29 cellular contexts compared by ENCODE assay signal in the genomic region with DNA sequence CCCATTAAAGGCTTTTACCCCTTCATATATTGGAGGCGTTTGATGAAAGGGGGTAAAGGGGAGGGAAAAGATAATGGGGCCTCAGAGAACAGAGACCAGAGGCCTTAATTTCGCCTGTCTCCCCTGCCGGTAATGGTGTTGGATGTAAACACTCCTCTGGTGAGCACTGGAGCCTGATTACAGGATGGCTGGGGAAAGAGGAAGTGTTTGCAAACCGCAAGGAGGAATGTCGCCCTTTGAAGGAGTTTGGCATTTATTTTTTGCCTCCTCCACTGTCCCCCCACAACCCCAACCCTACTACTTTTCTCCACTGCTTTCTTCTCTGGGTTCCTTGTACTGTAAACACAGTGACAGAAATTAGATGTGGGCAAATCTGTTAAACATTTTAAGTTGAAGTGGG.
DNase-seq lines count a peak whose midpoint lies in the region; ATAC-seq, FAIRE-seq and TF ChIP-seq lines count a peak whose summit lies in the region.
"Had no signal": no experiment of that assay in that cellular context is flagged by ENCODE, and none has a peak within 500 bp of the region (broad histone marks: within the 10 kb centered on the region; RNA-seq: fewer than 3 reads in every experiment).

No MANE protein-coding gene starts in this region.

- no peaks in the 10 kb centered on the region for H3K4me1 ChIP-seq in K562 (replicated peaks in 1 of 2; ENCODE audit: control insufficient read depth in 2 of 2, insufficient read depth in 2 of 2, low read length in 2 of 2)
- H3K4me1 ChIP-seq in mesendoderm (ENCODE audit: control insufficient read depth, low read depth, low read length): peaks cover 9% of the 10 kb centered on the region
- no peaks in the 10 kb centered on the region for H3K4me1 ChIP-seq in naive thymus-derived CD4-positive, alpha-beta T cell (ENCODE audit: control insufficient read depth in 2 of 2, insufficient read depth in 2 of 2, low read length in 2 of 2)
- H3K4me1 ChIP-seq: A549, esophagus muscularis mucosa, gastrocnemius medialis, Peyer's patch, stomach had no signal

- no peaks in the 10 kb centered on the region for H3K9me3 ChIP-seq in K562 (replicated peaks; ENCODE audit: control insufficient read depth, insufficient read depth, low read depth, low read length)
- H3K9me3 ChIP-seq in naive thymus-derived CD4-positive, alpha-beta T cell (ENCODE audit: control insufficient read depth in 2 of 3, low read length in 3 of 3): no peaks in the 10 kb centered on the region
- H3K9me3 ChIP-seq: A549, esophagus muscularis mucosa, gastrocnemius medialis, Peyer's patch, right lobe of liver, stomach had no signal

- H3K18ac ChIP-seq in mesendoderm (ENCODE audit: low read length): no peak overlapping the region

- CTCF ChIA-PET in K562 (lab: Yijun Ruan, JAX; ENCODE audit: low intra/inter-chr PET ratio): no interaction called here
- CTCF ChIA-PET in naive thymus-derived CD4-positive, alpha-beta T cell (lab: Charles Lee): no interaction called here

- WGBS in K562 (ENCODE audit: insufficient coverage, low coverage, missing lambda C conversion rate): 2% methylated on average over 5 of the region's 5 CpGs
- WGBS in mesendoderm (ENCODE audit: extremely low coverage, insufficient coverage, low lambda C conversion rate): no CpG with 5 or more reads among the region's 5 CpGs

- no TSS peak for BruUV-seq in K562 (replicated peaks; lab: Mats Ljungman, UMichigan)

- no peak overlapping the region for H2BK120ac ChIP-seq in mesendoderm (ENCODE audit: low read depth, low read length)

- no peaks in the 10 kb centered on the region; a peak in 1 of 5 replicates for H3K27me3 ChIP-seq in K562 (ENCODE audit: control insufficient read depth in 2 of 2, insufficient read depth in 2 of 2, low read length in 2 of 2)
- H3K27me3 ChIP-seq in mesendoderm (ENCODE audit: insufficient read depth, low read length, poor library complexity): no peaks in the 10 kb centered on the region
- H3K27me3 ChIP-seq in naive thymus-derived CD4-positive, alpha-beta T cell (ENCODE audit: control insufficient read depth in 2 of 2, insufficient read depth in 2 of 2, low read length in 2 of 2): no peaks in the 10 kb centered on the region
- H3K27me3 ChIP-seq: esophagus muscularis mucosa, gastrocnemius medialis, neural progenitor cell, Peyer's patch, right lobe of liver, stomach had no signal

- H3K79me1 ChIP-seq in mesendoderm (ENCODE audit: low read length): no peaks in the 10 kb centered on the region

- ATAC-seq in K562 (no peak), GM18520 (IDR thresholded peaks at IDR 0.05; ENCODE audit: unreplicated experiment) (no peak)
- no peak for ATAC-seq in naive thymus-derived CD4-positive, alpha-beta T cell
- ATAC-seq: A549; activated CD8-positive, alpha-beta T cell treated with anti-CD3 and anti-CD28 coated beads for 36 hours; gastrocnemius medialis; HCT116; left cardiac atrium; right lobe of liver had no signal

- POLR2A ChIA-PET in K562 (lab: Yijun Ruan, JAX): no interaction called here
- POLR2A ChIA-PET in naive thymus-derived CD4-positive, alpha-beta T cell (lab: Charles Lee): no interaction called here

- no peak overlapping the region for H4K8ac ChIP-seq in mesendoderm (ENCODE audit: low read depth, low read length)

- no peak for TF ChIP-seq RAD21 in K562 (CRISPR knock-in tag; conservative IDR thresholded peaks at IDR 0.05 in 1 of 2, IDR thresholded peaks at IDR 0.05 in 1 of 2)

- H3K36me3 ChIP-seq in K562 (ENCODE audit: control insufficient read depth, insufficient read depth, low read length): no peaks in the 10 kb centered on the region
- H3K36me3 ChIP-seq in mesendoderm (ENCODE audit: control insufficient read depth, insufficient read depth, low read length): no peaks in the 10 kb centered on the region
- no peaks in the 10 kb centered on the region for H3K36me3 ChIP-seq in naive thymus-derived CD4-positive, alpha-beta T cell (ENCODE audit: control insufficient read depth in 2 of 3, insufficient read depth in 3 of 3, low read length in 3 of 3)
- H3K36me3 ChIP-seq: esophagus muscularis mucosa, gastrocnemius medialis, neural progenitor cell, Peyer's patch, right lobe of liver, stomach had no signal

- no peaks in the 10 kb centered on the region for H3K4me1 Mint-ChIP-seq in naive thymus-derived CD4-positive, alpha-beta T cell
- H3K4me1 Mint-ChIP-seq: activated naive CD4-positive, alpha-beta T cell treated with anti-CD3 and anti-CD28 coated beads, Interleukin-2, amount 50 U/mL, for 24 hours; neural progenitor cell had no signal

- no peak overlapping the region for H3K23ac ChIP-seq in mesendoderm (ENCODE audit: low read length)

- in situ Hi-C loops in K562 (cut with MboI): no loop called here

- peak; percentile 26 for DNase-seq in ELR (ENCODE audit: low read depth)
- DNase-seq in NB4 (ENCODE audit: low read depth): peak; percentile 6
- no peak for DNase-seq in K562 (ENCODE audit: extremely low read depth in 1 of 4, low spot score in 3 of 4)
- peak; percentile 34 for DNase-seq in mesendoderm
- DNase-seq in naive thymus-derived CD4-positive, alpha-beta T cell: no peak
- no peak for DNase-seq in NCI-H524 treated with DMSO at 0.1 percent for 48 hours (lab: John Stamatoyannopoulos, UW)
- DNase-seq in occipital lobe (lab: John Stamatoyannopoulos, UW): no peak
- DNase-seq: activated CD8-positive, alpha-beta T cell treated with anti-CD3 and anti-CD28 coated beads for 36 hours; amniotic stem cell; CD4-positive, alpha-beta T cell; dorsolateral prefrontal cortex; gastrocnemius medialis; Kasumi-1; left cardiac atrium; NCI-H1092 treated with DMSO at 0.1 percent for 48 hours; NCI-H187; Peyer's patch; right lobe of liver; SHP77 treated with DMSO at 0.1 percent for 48 hours; stomach had no signal

- peaks cover 0 to 11% (median 4%) of the 10 kb centered on the region in 5 donors for H3K27me3 Mint-ChIP-seq in naive thymus-derived CD4-positive, alpha-beta T cell
- H3K27me3 Mint-ChIP-seq: activated CD8-positive, alpha-beta T cell treated with anti-CD3 and anti-CD28 coated beads for 36 hours; activated naive CD4-positive, alpha-beta T cell treated with anti-CD3 and anti-CD28 coated beads, Interleukin-2, amount 50 U/mL, for 24 hours; CD4-positive, alpha-beta T cell had no signal

- H3K4me2 ChIP-seq in K562 (ENCODE audit: insufficient read depth, low read length) (no peak overlapping the region), mesendoderm (ENCODE audit: low read length) (no peak overlapping the region)
- H3K4me2 ChIP-seq: A549, neural progenitor cell had no signal

- no peak overlapping the region for H3K9ac ChIP-seq in K562 (ENCODE audit: insufficient read depth in 1 of 2, low read depth in 2 of 2, low read length in 2 of 2)
- H3K9ac ChIP-seq in mesendoderm (ENCODE audit: low read length): peak overlapping the region; percentile 12
- H3K9ac ChIP-seq: neural progenitor cell had no signal

- peak overlapping the region; percentile 48 for H2BK5ac ChIP-seq in mesendoderm (ENCODE audit: low read length)

- H3K4me3 Mint-ChIP-seq in naive thymus-derived CD4-positive, alpha-beta T cell: no peak overlapping the region
- H3K4me3 Mint-ChIP-seq: activated CD8-positive, alpha-beta T cell treated with anti-CD3 and anti-CD28 coated beads for 36 hours; activated naive CD4-positive, alpha-beta T cell treated with anti-CD3 and anti-CD28 coated beads, Interleukin-2, amount 50 U/mL, for 24 hours; CD4-positive, alpha-beta T cell; neural progenitor cell; T-helper 2 cell treated with Interferon-gamma antibody and Interleukin-4, amounts not matched to agents 5 μg/mL and 100 μg/mL, for 36 hours had no signal

- H3K4ac ChIP-seq in mesendoderm (ENCODE audit: low read depth, low read length): no peak overlapping the region

- no peaks in the 10 kb centered on the region for H3K9me1 ChIP-seq in K562 (ENCODE audit: control insufficient read depth, insufficient read depth, low read length)

- no peak overlapping the region for H2AK5ac ChIP-seq in mesendoderm (ENCODE audit: low read length)

- no peak for TF ChIP-seq POLR2A in NB4 (IDR thresholded peaks at IDR 0.05; ENCODE audit: extremely low read depth, insufficient read length)
- TF ChIP-seq POLR2A in K562 (conservative IDR thresholded peaks at IDR 0.05): no peak

- H3K27ac ChIP-seq in K562 (ENCODE audit: extremely low read depth, low read depth, low read length) (no peak overlapping the region), mesendoderm (ENCODE audit: low read depth, low read length) (no peak overlapping the region)
- H3K27ac ChIP-seq in naive thymus-derived CD4-positive, alpha-beta T cell (ENCODE audit: low read depth, low read length): no peak overlapping the region
- H3K27ac ChIP-seq: A549, dorsolateral prefrontal cortex, esophagus muscularis mucosa, gastrocnemius medialis, neural progenitor cell, Peyer's patch, right lobe of liver, stomach had no signal

- no peak for FAIRE-seq in K562 (lab: Jason Lieb, UNC)
- FAIRE-seq: A549, endometrium, urothelium cell line had no signal

- no peaks in the 10 kb centered on the region for H4K20me1 ChIP-seq in K562 (replicated peaks; ENCODE audit: control insufficient read depth, insufficient read depth, low read length)

- no peak for TF ChIP-seq CTCF in NB4 (IDR thresholded peaks at IDR 0.05; ENCODE audit: low read depth, low read length)
- TF ChIP-seq CTCF in K562 (IDR thresholded peaks at IDR 0.05 in 2 of 3, conservative IDR thresholded peaks at IDR 0.05 in 1 of 3; ENCODE audit: insufficient read depth in 2 of 3, low read depth in 1 of 3, low read length in 3 of 3): no peak

- H3K9me3 Mint-ChIP-seq in naive thymus-derived CD4-positive, alpha-beta T cell: peaks cover 2 to 33% (median 5%) of the 10 kb centered on the region in 11 donors
- H3K9me3 Mint-ChIP-seq: activated CD8-positive, alpha-beta T cell treated with anti-CD3 and anti-CD28 coated beads for 36 hours; activated naive CD4-positive, alpha-beta T cell treated with anti-CD3 and anti-CD28 coated beads, Interleukin-2, amount 50 U/mL, for 24 hours; neural progenitor cell had no signal

- no peak overlapping the region for H2AFZ ChIP-seq in K562 (ENCODE audit: low read depth, low read length)
- H2AFZ ChIP-seq: neural progenitor cell had no signal

- intact Hi-C loops in K562 (cut with micrococcal nuclease): no loop called here
- intact Hi-C loops in naive thymus-derived CD4-positive, alpha-beta T cell (cut with micrococcal nuclease): no loop called here

- H3K79me2 ChIP-seq in K562 (ENCODE audit: control insufficient read depth, insufficient read depth, low read length): no peaks in the 10 kb centered on the region
- H3K79me2 ChIP-seq in mesendoderm (ENCODE audit: control insufficient read depth, insufficient read depth, low read length): no peaks in the 10 kb centered on the region

- H3K27ac Mint-ChIP-seq in naive thymus-derived CD4-positive, alpha-beta T cell: no peak overlapping the region
- H3K27ac Mint-ChIP-seq: activated CD8-positive, alpha-beta T cell treated with anti-CD3 and anti-CD28 coated beads for 36 hours; activated naive CD4-positive, alpha-beta T cell treated with anti-CD3 and anti-CD28 coated beads, Interleukin-2, amount 50 U/mL, for 24 hours; CD4-positive, alpha-beta T cell; neural progenitor cell; T-helper 2 cell treated with Interferon-gamma antibody and Interleukin-4, amounts not matched to agents 5 μg/mL and 100 μg/mL, for 36 hours had no signal

- peak overlapping the region; percentile 62 for H3K56ac ChIP-seq in mesendoderm (ENCODE audit: low read length)

- no peak overlapping the region for H4K5ac ChIP-seq in mesendoderm (ENCODE audit: low read length)

- H2BK15ac ChIP-seq in mesendoderm (replicated peaks; ENCODE audit: low read depth): no peak overlapping the region

- TF ChIP-seq EP300 in K562 (IDR thresholded peaks at IDR 0.05; ENCODE audit: low read length): no peak

- H3K4me3 ChIP-seq in NB4 (ENCODE audit: low read depth, low read length) (no peak overlapping the region), K562 (no peak overlapping the region), mesendoderm (ENCODE audit: low read length) (no peak overlapping the region)
- no peak overlapping the region for H3K4me3 ChIP-seq in naive thymus-derived CD4-positive, alpha-beta T cell (ENCODE audit: low read length)
- H3K4me3 ChIP-seq: A549, dorsolateral prefrontal cortex, esophagus muscularis mucosa, gastrocnemius medialis, neural progenitor cell, Peyer's patch, right lobe of liver, stomach had no signal

- H3K36me3 Mint-ChIP-seq in naive thymus-derived CD4-positive, alpha-beta T cell: no peaks in the 10 kb centered on the region
- H3K36me3 Mint-ChIP-seq: activated naive CD4-positive, alpha-beta T cell treated with anti-CD3 and anti-CD28 coated beads, Interleukin-2, amount 50 U/mL, for 24 hours; neural progenitor cell had no signal

Comparison
In these comparisons a context has a peak if more than half of its experiments do, and no peak if none do; other contexts are left out.
1. DNase-seq: peak in ELR (single experiment), NB4 (single experiment) and mesendoderm (single experiment); none in K562 (0 of 4), naive thymus-derived CD4-positive, alpha-beta T cell (0 of 9), NCI-H524 treated with DMSO at 0.1 percent for 48 hours (single experiment) and occipital lobe (single experiment).